8 cellular contexts compared by ENCODE assay signal in genomic region chr16:30950516-30951073, GRCh38. TPM values are rescaled to one million over a fixed set of nuclear protein-coding genes. Genes with fewer than 3 reads are reported as not detected.
A peak's percentile ranks its signal among the peaks of the same experiment; 100 is the strongest.
DNase-seq lines count a peak whose midpoint lies in the region; ATAC-seq and TF ChIP-seq lines count a peak whose summit lies in the region.
"Had no signal": no experiment of that assay in that cellular context is flagged by ENCODE, and none has a peak within 500 bp of the region (broad histone marks: within the 10 kb centered on the region; RNA-seq: fewer than 3 reads in every experiment).

No MANE protein-coding gene starts in this region.

- peak overlapping the region; percentile 76 for H3K27ac Mint-ChIP-seq in activated T-helper 1 cell treated with anti-CD3 and anti-CD28 coated beads, Interleukin-12 subunit alpha, Interleukin-12 subunit beta, Interleukin-2, Interleukin-4 antibody, amounts not matched to agents 30 ng/mL and 10 ng/mL and 1 ng/mL, durations not matched to agents 14 hours and 24 hours and 36 hours
- peak overlapping the region; percentile 91 for H3K27ac Mint-ChIP-seq in stimulated activated effector memory CD8-positive, alpha-beta T cell treated with anti-CD3 and anti-CD28 coated beads, Interleukin-12 subunit alpha, Interleukin-12 subunit beta, amount 100 ng/mL, for 72 hours

- H3K27me3 ChIP-seq in HCT116 (ENCODE audit: insufficient read depth, low read length) = no peaks in the 10 kb centered on the region
- no peaks in the 10 kb centered on the region for H3K27me3 ChIP-seq in hepatocyte

- H2AFZ ChIP-seq in HCT116 (ENCODE audit: low read depth, low read length, poor library complexity, severe bottlenecking) (no peak overlapping the region), hepatocyte (no peak overlapping the region)

- H3K4me1 ChIP-seq in HCT116 (ENCODE audit: control insufficient read depth in 1 of 2, insufficient read depth in 2 of 2, low read length in 2 of 2) = peaks cover 21 to 43% of the 10 kb centered on the region in 2 experiments
- peaks cover 19% of the 10 kb centered on the region for H3K4me1 ChIP-seq in hepatocyte (ENCODE audit: insufficient read depth)

- H3K9me2 ChIP-seq in HCT116 (ENCODE audit: insufficient read depth) (no peaks in the 10 kb centered on the region), hepatocyte (replicated peaks; ENCODE audit: insufficient read depth) (no peaks in the 10 kb centered on the region)

- TSS peak; percentile 40 for BruUV-seq in HCT116 (replicated peaks; lab: Mats Ljungman, UMichigan)

- H3K36me3 ChIP-seq in HCT116 (ENCODE audit: control insufficient read depth in 1 of 2, insufficient read depth in 2 of 2, low read length in 2 of 2) = peaks cover 0 to 6% of the 10 kb centered on the region in 2 experiments; a peak in 1 of 4 replicates
- no peaks in the 10 kb centered on the region for H3K36me3 ChIP-seq in hepatocyte (replicated peaks; ENCODE audit: insufficient read depth, low read depth)

- CTCF ChIA-PET in HCT116 (lab: Charles Lee) = interaction anchor here (1.0 kb wide), 1 partner anchor 11 kb away, joined by 3 read pairs; no protein-coding TSS in a partner anchor

- H3K4me3 Mint-ChIP-seq in activated T-helper 1 cell treated with anti-CD3 and anti-CD28 coated beads, Interleukin-12 subunit alpha, Interleukin-12 subunit beta, Interleukin-2, Interleukin-4 antibody, amounts not matched to agents 30 ng/mL and 10 ng/mL and 1 ng/mL, durations not matched to agents 14 hours and 24 hours and 36 hours = peak overlapping the region; percentile 92
- peak overlapping the region; percentile 89 for H3K4me3 Mint-ChIP-seq in stimulated activated effector memory CD8-positive, alpha-beta T cell treated with anti-CD3 and anti-CD28 coated beads, Interleukin-12 subunit alpha, Interleukin-12 subunit beta, amount 100 ng/mL, for 72 hours

- RAD21 ChIA-PET in HCT116 (lab: Charles Lee; ENCODE audit: low non-redundant PET in 1 of 2, low total read pairs in 2 of 2, uncharacterized antibody in 2 of 2, unreplicated experiment in 2 of 2) = no interaction called here

- 81% methylated on average over 8 of the region's 8 CpGs for WGBS in hepatocyte (ENCODE audit: low lambda C conversion rate, missing lambda C conversion rate)

- no peak for TF ChIP-seq CTCF in HCT116 (IDR thresholded peaks at IDR 0.05 in 2 of 3, conservative IDR thresholded peaks at IDR 0.05 in 1 of 3; ENCODE audit: borderline replicate concordance in 1 of 3, insufficient read depth in 1 of 3, low read depth in 2 of 3, low read length in 2 of 3)
- TF ChIP-seq CTCF in hepatocyte (IDR thresholded peaks at IDR 0.05; ENCODE audit: poor library complexity) = no peak

- peaks cover 6% of the 10 kb centered on the region for H3K36me3 Mint-ChIP-seq in activated T-helper 1 cell treated with anti-CD3 and anti-CD28 coated beads, Interleukin-12 subunit alpha, Interleukin-12 subunit beta, Interleukin-2, Interleukin-4 antibody, amounts not matched to agents 30 ng/mL and 10 ng/mL and 1 ng/mL, durations not matched to agents 14 hours and 24 hours and 36 hours (ENCODE audit: low read depth)
- H3K36me3 Mint-ChIP-seq in stimulated activated effector memory CD8-positive, alpha-beta T cell treated with anti-CD3 and anti-CD28 coated beads, Interleukin-12 subunit alpha, Interleukin-12 subunit beta, amount 100 ng/mL, for 72 hours = peaks cover 24% of the 10 kb centered on the region

- peaks cover 3% of the 10 kb centered on the region; the same call in 1 of the 2 replicates for H3K79me2 ChIP-seq in HCT116 (ENCODE audit: insufficient read depth, low read length)
- H3K79me2 ChIP-seq in hepatocyte = peaks cover 24% of the 10 kb centered on the region

- ATAC-seq in HCT116 = no peak
- ATAC-seq in stimulated activated effector memory CD8-positive, alpha-beta T cell treated with anti-CD3 and anti-CD28 coated beads, Interleukin-12 subunit alpha, Interleukin-12 subunit beta, amount 100 ng/mL, for 72 hours = no peak
- ATAC-seq in HG02885 (IDR thresholded peaks at IDR 0.05; ENCODE audit: poor library complexity, unreplicated experiment) = no peak

- H3K9ac ChIP-seq in HCT116 (ENCODE audit: low read length) = peak overlapping the region; percentile 82; the same call in 1 of the 2 replicates

- intact Hi-C loops in HCT116 (cut with micrococcal nuclease) = loop anchor here (10.0 kb wide), 2 partner anchors 144 to 494 kb away; partner anchors contain the start of genes VKORC1 and ZNF843
- intact Hi-C loops in activated T-helper 1 cell treated with anti-CD3 and anti-CD28 coated beads, Interleukin-12 subunit alpha, Interleukin-12 subunit beta, Interleukin-2, Interleukin-4 antibody, amounts not matched to agents 30 ng/mL and 10 ng/mL and 1 ng/mL, durations not matched to agents 14 hours and 24 hours and 36 hours (cut with micrococcal nuclease) = loop anchor here (10.0 kb wide), 1 partner anchor 494 kb away; the partner anchor contains the start of gene ZNF843

- H3K4me2 ChIP-seq in HCT116 (ENCODE audit: low read length) (peak overlapping the region; percentile 99), hepatocyte (peak overlapping the region; percentile 96)

- no peak for TF ChIP-seq POLR2A in HCT116 (IDR thresholded peaks at IDR 0.05; ENCODE audit: borderline replicate concordance, extremely low read depth, insufficient read depth, insufficient read length)

- H3K27me3 Mint-ChIP-seq in activated T-helper 1 cell treated with anti-CD3 and anti-CD28 coated beads, Interleukin-12 subunit alpha, Interleukin-12 subunit beta, Interleukin-2, Interleukin-4 antibody, amounts not matched to agents 30 ng/mL and 10 ng/mL and 1 ng/mL, durations not matched to agents 14 hours and 24 hours and 36 hours (ENCODE audit: insufficient read depth) = no peaks in the 10 kb centered on the region

- no peaks in the 10 kb centered on the region for H3K9me3 Mint-ChIP-seq in activated T-helper 1 cell treated with anti-CD3 and anti-CD28 coated beads, Interleukin-12 subunit alpha, Interleukin-12 subunit beta, Interleukin-2, Interleukin-4 antibody, amounts not matched to agents 30 ng/mL and 10 ng/mL and 1 ng/mL, durations not matched to agents 14 hours and 24 hours and 36 hours
- H3K9me3 Mint-ChIP-seq in stimulated activated effector memory CD8-positive, alpha-beta T cell treated with anti-CD3 and anti-CD28 coated beads, Interleukin-12 subunit alpha, Interleukin-12 subunit beta, amount 100 ng/mL, for 72 hours = no peaks in the 10 kb centered on the region

- POLR2A ChIA-PET in HCT116 (lab: Charles Lee) = interaction anchor here (0.9 kb wide), 1 partner anchor 167 kb away, joined by 3 read pairs; the partner anchor contains the start of gene KAT8

- no peak for DNase-seq in HCT116 (ENCODE audit: low read depth, low spot score)
- DNase-seq in activated T-helper 1 cell treated with anti-CD3 and anti-CD28 coated beads, Interleukin-12 subunit alpha, Interleukin-12 subunit beta, Interleukin-2, Interleukin-4 antibody, amounts not matched to agents 30 ng/mL and 10 ng/mL and 1 ng/mL, durations not matched to agents 14 hours and 24 hours and 36 hours (ENCODE audit: low spot score) = no peak
- DNase-seq in hepatocyte (ENCODE audit: low spot score) = no peak
- no peak for DNase-seq in stimulated activated effector memory CD8-positive, alpha-beta T cell treated with anti-CD3 and anti-CD28 coated beads, Interleukin-12 subunit alpha, Interleukin-12 subunit beta, amount 100 ng/mL, for 72 hours (ENCODE audit: low spot score in 2 of 2)
- no peak for DNase-seq in DMS79 treated with DMSO at 0.1 percent for 48 hours (lab: John Stamatoyannopoulos, UW)
- no peak for DNase-seq in EL
- DNase-seq: H7 had no signal

- peak overlapping the region; percentile 96 for H3K27ac ChIP-seq in HCT116 (ENCODE audit: low read depth, low read length)
- peak overlapping the region; percentile 66 for H3K27ac ChIP-seq in hepatocyte

- H3K4me3 ChIP-seq in HCT116 (replicated peaks in 1 of 2; ENCODE audit: low read depth in 1 of 2, low read length in 2 of 2) = peak overlapping the region; percentile 65 to 77
- no peak overlapping the region for H3K4me3 ChIP-seq in hepatocyte

- no peaks in the 10 kb centered on the region for H3K9me3 ChIP-seq in HCT116 (ENCODE audit: control insufficient read depth in 1 of 2, insufficient read depth in 1 of 2, low read depth in 1 of 2, low read length in 2 of 2)
- H3K9me3 ChIP-seq in hepatocyte (ENCODE audit: low read depth) = no peaks in the 10 kb centered on the region

- H3K4me1 Mint-ChIP-seq in activated T-helper 1 cell treated with anti-CD3 and anti-CD28 coated beads, Interleukin-12 subunit alpha, Interleukin-12 subunit beta, Interleukin-2, Interleukin-4 antibody, amounts not matched to agents 30 ng/mL and 10 ng/mL and 1 ng/mL, durations not matched to agents 14 hours and 24 hours and 36 hours (ENCODE audit: low read depth) = peaks cover 10% of the 10 kb centered on the region
- H3K4me1 Mint-ChIP-seq in stimulated activated effector memory CD8-positive, alpha-beta T cell treated with anti-CD3 and anti-CD28 coated beads, Interleukin-12 subunit alpha, Interleukin-12 subunit beta, amount 100 ng/mL, for 72 hours = peaks cover 24% of the 10 kb centered on the region

- H4K20me1 ChIP-seq in HCT116 (ENCODE audit: insufficient read depth) (no peaks in the 10 kb centered on the region), hepatocyte (ENCODE audit: insufficient read depth, poor library complexity, severe bottlenecking) (no peaks in the 10 kb centered on the region)

- TF ChIP-seq RAD21 in HCT116 (IDR thresholded peaks at IDR 0.05; ENCODE audit: low read depth) = no peak

RNA-seq across cellular contexts. Expression of gene ORAI3, which starts 1.7 kb away (rescaled TPM):
- 9.0 TPM for total RNA-seq in HCT116 (2021; ENCODE audit: unreplicated experiment)
- polyA plus RNA-seq in HCT116 (2012) = 8.1 and 8.7 TPM in 2 replicates
- 11.1 and 11.5 TPM in 2 replicates for total RNA-seq in activated T-helper 1 cell treated with anti-CD3 and anti-CD28 coated beads, Interleukin-12 subunit alpha, Interleukin-12 subunit beta, Interleukin-2, Interleukin-4 antibody, amounts not matched to agents 30 ng/mL and 10 ng/mL and 1 ng/mL, durations not matched to agents 14 hours and 24 hours and 36 hours
- total RNA-seq in hepatocyte = 42.4 and 52.5 TPM in 2 replicates
- 54.0 and 56.9 TPM in 2 replicates for polyA plus RNA-seq in hepatocyte

RNA-seq across cellular contexts. Expression of gene SETD1A, which starts 7.0 kb away (rescaled TPM):
- total RNA-seq in HCT116 (2021; ENCODE audit: unreplicated experiment) (26.9 TPM), hepatocyte (1.8 and 2.7 TPM in 2 replicates)
- polyA plus RNA-seq in HCT116 (2012) = 16.1 and 18.5 TPM in 2 replicates
- total RNA-seq in activated T-helper 1 cell treated with anti-CD3 and anti-CD28 coated beads, Interleukin-12 subunit alpha, Interleukin-12 subunit beta, Interleukin-2, Interleukin-4 antibody, amounts not matched to agents 30 ng/mL and 10 ng/mL and 1 ng/mL, durations not matched to agents 14 hours and 24 hours and 36 hours = 34.0 and 38.8 TPM in 2 replicates
- 2.2 and 2.3 TPM in 2 replicates for polyA plus RNA-seq in hepatocyte

RNA-seq across cellular contexts. Expression of gene FBXL19, which starts 27.2 kb away (rescaled TPM):
- total RNA-seq in HCT116 (2021; ENCODE audit: unreplicated experiment) = 45.2 TPM
- polyA plus RNA-seq in HCT116 (2012) = 25.3 and 26.6 TPM in 2 replicates
- total RNA-seq in activated T-helper 1 cell treated with anti-CD3 and anti-CD28 coated beads, Interleukin-12 subunit alpha, Interleukin-12 subunit beta, Interleukin-2, Interleukin-4 antibody, amounts not matched to agents 30 ng/mL and 10 ng/mL and 1 ng/mL, durations not matched to agents 14 hours and 24 hours and 36 hours = 32.7 and 33.2 TPM in 2 replicates
- 15.6 and 19.4 TPM in 2 replicates for total RNA-seq in hepatocyte
- polyA plus RNA-seq in hepatocyte = 2.1 and 3.6 TPM in 2 replicates

RNA-seq across cellular contexts. Expression of gene HSD3B7, which starts 34.4 kb away (rescaled TPM):
- total RNA-seq in HCT116 (2021; ENCODE audit: unreplicated experiment) (8.6 TPM), hepatocyte (17.5 and 18.1 TPM in 2 replicates)
- 8.6 and 9.5 TPM in 2 replicates for polyA plus RNA-seq in HCT116 (2012)
- 2.1 and 3.3 TPM in 2 replicates for total RNA-seq in activated T-helper 1 cell treated with anti-CD3 and anti-CD28 coated beads, Interleukin-12 subunit alpha, Interleukin-12 subunit beta, Interleukin-2, Interleukin-4 antibody, amounts not matched to agents 30 ng/mL and 10 ng/mL and 1 ng/mL, durations not matched to agents 14 hours and 24 hours and 36 hours
- 16.7 and 20.8 TPM in 2 replicates for polyA plus RNA-seq in hepatocyte

RNA-seq across cellular contexts. Expression of gene CTF1, which starts 54.2 kb away (rescaled TPM):
- total RNA-seq in HCT116 (2021; ENCODE audit: unreplicated experiment) = 1.4 TPM
- 2.2 and 3.3 TPM in 2 replicates for polyA plus RNA-seq in HCT116 (2012)
- 0.23 and 0.29 TPM in 2 replicates for total RNA-seq in activated T-helper 1 cell treated with anti-CD3 and anti-CD28 coated beads, Interleukin-12 subunit alpha, Interleukin-12 subunit beta, Interleukin-2, Interleukin-4 antibody, amounts not matched to agents 30 ng/mL and 10 ng/mL and 1 ng/mL, durations not matched to agents 14 hours and 24 hours and 36 hours
- 1.1 and 1.7 TPM in 2 replicates for total RNA-seq in hepatocyte
- polyA plus RNA-seq in hepatocyte = 13.0 and 18.2 TPM in 2 replicates
